Comparison of ENCODE assay signal across 16 cellular contexts in genomic region chr10:23069019-23069665, GRCh38. TPM values are rescaled to one million over a fixed set of nuclear protein-coding genes. Genes with fewer than 3 reads are reported as not detected.
DNase-seq lines count a peak whose midpoint lies in the region; ATAC-seq, FAIRE-seq and TF ChIP-seq lines count a peak whose summit lies in the region.
"Had no signal": no experiment of that assay in that cellular context is flagged by ENCODE, and none has a peak within 500 bp of the region (broad histone marks: within the 10 kb centered on the region; RNA-seq: fewer than 3 reads in every experiment).

No MANE protein-coding gene starts in this region.

- 49% methylated on average over 9 of the region's 9 CpGs for WGBS in GM12878 (ENCODE audit: insufficient coverage, insufficient replicate concordance, low lambda C conversion rate, missing lambda C conversion rate)

- H4K20me1 ChIP-seq in GM12878 (ENCODE audit: control insufficient read depth, insufficient read depth) = no peaks in the 10 kb centered on the region

- TF ChIP-seq RAD21 in GM12878 (IDR thresholded peaks at IDR 0.05; ENCODE audit: insufficient read depth, low read depth, low read length) = no peak

- no TSS peak for BruUV-seq in GM12878 (replicated peaks; lab: Mats Ljungman, UMichigan)

- no peak for TF ChIP-seq EP300 in GM12878 (IDR thresholded peaks at IDR 0.05; ENCODE audit: borderline replicate concordance in 1 of 2, control insufficient read depth in 1 of 2, low read depth in 2 of 2, low read length in 2 of 2)

- no peak overlapping the region for H3K9ac ChIP-seq in GM12878 (ENCODE audit: control insufficient read depth, insufficient read depth, low read length)
- H3K9ac ChIP-seq: SK-N-SH had no signal

- no peaks in the 10 kb centered on the region for H3K36me3 ChIP-seq in GM12878 (ENCODE audit: control insufficient read depth in 2 of 2, insufficient read depth in 2 of 2, low read length in 1 of 2)
- H3K36me3 ChIP-seq: BE2C had no signal

- peaks cover 28% of the 10 kb centered on the region for H3K4me1 ChIP-seq in GM12878 (ENCODE audit: control insufficient read depth, insufficient read depth, low read length)

- ATAC-seq in GM12878 = peak; percentile 69
- no peak for ATAC-seq in HG02884 (IDR thresholded peaks at IDR 0.05; ENCODE audit: unreplicated experiment)
- ATAC-seq in HG02623 (IDR thresholded peaks at IDR 0.05; ENCODE audit: unreplicated experiment) = no peak

- no peaks in the 10 kb centered on the region for H3K27me3 ChIP-seq in GM12878 (replicated peaks in 1 of 2; ENCODE audit: control insufficient read depth in 2 of 2, insufficient read depth in 2 of 2, low read length in 1 of 2)
- H3K27me3 ChIP-seq: BE2C had no signal

- CTCF ChIA-PET in GM12878 (lab: Yijun Ruan, JAX) = interaction anchor here (0.6 to 1.5 kb wide), 4 partner anchors 11 to 841 kb away, joined by 3 to 8 read pairs (median 4); no protein-coding TSS in a partner anchor

- SMC1A ChIA-PET in GM12878 (lab: Charles Lee; ENCODE audit: uncharacterized antibody, unreplicated experiment) = no interaction called here

- H3K27ac ChIP-seq in GM12878 (ENCODE audit: control insufficient read depth, insufficient read depth) = no peak overlapping the region

- DNase-seq in stimulated activated naive CD4-positive, alpha-beta T cell treated with Interleukin-2 at 50 U/mL for 16 hours (lab: John Stamatoyannopoulos, UW) = peak; percentile 3
- DNase-seq in stimulated activated naive CD4-positive, alpha-beta T cell (lab: John Stamatoyannopoulos, UW) = no peak
- no peak for DNase-seq in GM20000 (ENCODE audit: low spot score)
- peak; percentile 64 for DNase-seq in GM12878 (ENCODE audit: low read depth, low spot score)
- DNase-seq in cortex of kidney (lab: John Stamatoyannopoulos, UW) = no peak
- DNase-seq: BE2C; CD4-positive, alpha-beta memory T cell; Karpas-422; NCI-H1105 treated with DMSO at 0.1 percent for 48 hours; NCI-H187; NCI-H446 treated with DMSO at 0.1 percent for 48 hours; Right ventricle myocardium superior; SK-N-SH had no signal

- H3K4me3 ChIP-seq in GM12878 = no peak overlapping the region
- H3K4me3 ChIP-seq: GM23338 had no signal

- H2AFZ ChIP-seq in GM12878 (ENCODE audit: control insufficient read depth, low read depth, low read length) = no peak overlapping the region
- H2AFZ ChIP-seq: GM23338 had no signal

- in situ Hi-C loops in GM12878 (cut with MboI) = no loop called here

- no peak overlapping the region for H3K4me2 ChIP-seq in GM12878 (ENCODE audit: control insufficient read depth, insufficient read depth)
- H3K4me2 ChIP-seq: GM23338, SK-N-SH had no signal

- intact Hi-C loops in GM12878 (cut with micrococcal nuclease; ENCODE audit: unreplicated experiment) = loop anchor here (5.0 to 10.0 kb wide), 2 partner anchors 494 to 817 kb away; no protein-coding TSS in a partner anchor

- FAIRE-seq in GM12878 (lab: Jason Lieb, UNC) = no peak

- no peaks in the 10 kb centered on the region for H3K9me3 ChIP-seq in GM12878 (replicated peaks; ENCODE audit: control insufficient read depth, insufficient read depth, low read length)
- H3K9me3 ChIP-seq: BE2C, SK-N-SH had no signal

- H3K79me2 ChIP-seq in GM12878 (ENCODE audit: control insufficient read depth, insufficient read depth, low read length) = no peaks in the 10 kb centered on the region

- TF ChIP-seq CTCF in GM20000 (IDR thresholded peaks at IDR 0.05; ENCODE audit: extremely low read depth, missing control alignments) (peak; percentile 14), GM12878 (IDR thresholded peaks at IDR 0.05 in 2 of 3, conservative IDR thresholded peaks at IDR 0.05 in 1 of 3; ENCODE audit: control insufficient read depth in 2 of 3, extremely low read depth in 1 of 3, insufficient read depth in 1 of 3, low read depth in 3 of 3, low read length in 3 of 3) (no peak)

- POLR2A ChIA-PET in GM12878 (lab: Charles Lee) = no interaction called here

- no peak for TF ChIP-seq POLR2A in GM12878 (IDR thresholded peaks at IDR 0.05; ENCODE audit: low read depth, low read length)

- RAD21 ChIA-PET in GM12878 (lab: Charles Lee; ENCODE audit: unreplicated experiment) = no interaction called here

TF ChIP-seq in GM12878, 131 proteins besides CTCF, POLR2A, EP300 and RAD21 (continues in another document):
- TF ChIP-seq NR2C1 (IDR thresholded peaks at IDR 0.05) (no peak), CREM (IDR thresholded peaks at IDR 0.05; ENCODE audit: low read depth) (peak; percentile 59; the same call in 1 of the 2 replicates), ATF2 (IDR thresholded peaks at IDR 0.05; ENCODE audit: low read length) (peak; percentile 64; the same call in 1 of the 2 replicates), CHD2 (IDR thresholded peaks at IDR 0.05; ENCODE audit: borderline replicate concordance, low read depth, low read length) (no peak), CBFB (IDR thresholded peaks at IDR 0.05; ENCODE audit: low read depth) (peak; percentile 73; the same call in 1 of the 2 replicates), GATAD2B (conservative IDR thresholded peaks at IDR 0.05; ENCODE audit: low read depth) (no peak), RUNX3 (IDR thresholded peaks at IDR 0.05; ENCODE audit: low read length) (peak; percentile 97), TCF7 (IDR thresholded peaks at IDR 0.05; ENCODE audit: borderline replicate concordance) (no peak), WRNIP1 (IDR thresholded peaks at IDR 0.05; ENCODE audit: borderline replicate concordance, low read depth, low read length) (no peak), PBX3 (IDR thresholded peaks at IDR 0.05; ENCODE audit: insufficient replicate concordance, low read depth, low read length) (no peak), IKZF2 (IDR thresholded peaks at IDR 0.05) (peak; percentile 12 to 31; a peak in 1 of 4 replicates), YY1 (IDR thresholded peaks at IDR 0.05; ENCODE audit: low read depth, low read length) (no peak), MXI1 (IDR thresholded peaks at IDR 0.05; ENCODE audit: low read depth, low read length) (no peak), STAT1 (conservative IDR thresholded peaks at IDR 0.05) (no peak), EED (IDR thresholded peaks at IDR 0.05; ENCODE audit: low read depth) (peak; percentile 66; the same call in 1 of the 2 replicates), MTA2 (IDR thresholded peaks at IDR 0.05; ENCODE audit: low read depth) (no peak), JUNB (IDR thresholded peaks at IDR 0.05) (peak; percentile 68)

RNA-seq across cellular contexts. Expression of gene MSRB2, which starts 26.2 kb away (rescaled TPM):
- total RNA-seq in GM12878 (2013; cell fraction: nucleolus; rRNA removed) = 0.63 and 1.7 TPM in 2 replicates
- 6.4 and 7.9 TPM in 2 replicates for total RNA-seq in GM12878 (2014; rRNA removed)
- 4.2 and 4.9 TPM in 2 replicates for total RNA-seq in GM12878 (2014; rRNA removed; fragmentation: Illumina TruSeq; extraction: Trizol)
- total RNA-seq in GM12878 (2021) = 7.1 and 9.8 TPM in 2 replicates
- polyA plus RNA-seq in GM12878 (2011; ENCODE audit: low read depth) = 4.1 TPM
- 6.7 and 7.8 TPM in 2 replicates for polyA plus RNA-seq in GM12878 (2011; rRNA removed)
- polyA plus RNA-seq in GM12878 (2011; cell fraction: cytosol; rRNA removed) = 4.1 and 4.4 TPM in 2 replicates
- polyA plus RNA-seq in GM12878 (2011; cell fraction: nucleus; rRNA removed) = 2.8 and 4.7 TPM in 2 replicates
- polyA plus RNA-seq in GM12878 (2012) = 9.7 and 12.3 TPM in 2 replicates
- polyA plus RNA-seq in GM12878 (2014; fragmentation: Illumina TruSeq; extraction: Trizol) = 2.6 and 4.0 TPM in 2 replicates
- 1 to 10 TPM; 1.5 to 3.5 TPM for polyA plus RNA-seq in GM12878 (2014; fragmentation: Nextera tagmentation; extraction: Ambion mirVana)
- 6.0 and 7.6 TPM in 2 replicates for polyA plus RNA-seq in GM12878 (2014; rRNA removed)
- polyA plus RNA-seq in GM12878 (2016; fragmentation: Nextera tagmentation; extraction: Ambion mirVana) = 10 to 100 TPM; 18.5 to 18.6 TPM
- polyA minus RNA-seq in GM12878 (2011; rRNA and poly(A)+ RNA removed) = 1.4 and 2.1 TPM in 2 replicates
- 1.1 TPM in 1 of 2 replicates, not detected in the other for polyA minus RNA-seq in GM12878 (2011; cell fraction: cytosol; rRNA and poly(A)+ RNA removed)
- 0.24 and 1.1 TPM in 2 replicates for polyA minus RNA-seq in GM12878 (2011; cell fraction: nucleus; rRNA and poly(A)+ RNA removed)

Comparison
In these comparisons a context has a peak if more than half of its experiments do, and no peak if none do; other contexts are left out.
1. DNase-seq: peak in stimulated activated naive CD4-positive, alpha-beta T cell treated with Interleukin-2 at 50 U/mL for 16 hours (single experiment) and GM12878 (single experiment); none in stimulated activated naive CD4-positive, alpha-beta T cell (0 of 6), GM20000 (single experiment) and cortex of kidney (single experiment).